Comparison of ENCODE assay signal across 1 cellular context in the genomic region with DNA sequence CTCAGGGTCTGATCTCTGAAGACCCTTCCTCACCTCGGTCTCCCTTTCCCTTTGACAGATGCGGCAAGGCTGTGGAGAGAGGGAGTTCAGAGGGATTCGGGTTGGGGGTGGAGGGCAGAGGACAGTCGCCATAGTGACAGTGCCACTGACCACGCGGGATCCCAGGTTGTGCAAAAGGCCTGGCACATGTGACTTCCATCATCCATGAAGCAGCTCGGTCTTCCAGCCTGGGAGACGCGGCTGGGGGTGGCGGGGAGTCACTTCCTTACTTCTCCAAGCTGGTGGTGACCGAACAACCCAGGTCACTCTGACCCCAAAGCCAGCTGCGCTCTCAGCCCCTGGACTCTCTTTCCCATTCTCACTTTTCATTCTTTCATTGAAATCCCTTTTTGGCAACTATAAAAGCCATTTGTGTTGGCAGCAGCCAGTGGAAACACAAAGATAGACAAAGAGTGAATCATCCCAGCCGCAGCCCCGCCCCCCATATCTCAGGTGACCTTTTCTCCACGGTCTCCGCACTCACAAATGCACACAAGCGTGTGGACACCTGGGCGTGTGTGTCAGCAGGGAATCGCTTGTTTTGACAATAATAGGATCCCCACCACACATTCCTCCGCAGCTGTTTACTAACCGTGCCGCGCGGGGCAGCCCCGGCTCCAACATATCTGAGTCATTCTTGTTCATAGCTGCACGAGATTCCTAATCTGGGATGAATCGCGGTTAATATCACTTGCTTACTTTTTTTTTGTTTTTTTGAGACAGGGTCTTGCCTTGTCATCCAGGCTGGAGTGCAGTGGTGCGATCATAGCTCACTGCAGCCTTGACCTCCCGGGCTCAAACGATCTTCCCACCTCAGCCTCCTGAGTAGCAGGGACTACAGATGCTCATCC.
TF ChIP-seq lines count a peak whose summit lies in the region.

No MANE protein-coding gene starts in this region.

TF ChIP-seq in HEK293, 187 proteins besides CTCF, POLR2A, EP300 and RAD21 (continued from another document):
- TF ChIP-seq PRDM2 (tag by site-specific recombination; IDR thresholded peaks at IDR 0.05; ENCODE audit: borderline replicate concordance): no peak
- TF ChIP-seq ZNF560 (tag by site-specific recombination; IDR thresholded peaks at IDR 0.05; ENCODE audit: borderline replicate concordance): no peak
- TF ChIP-seq, protein P1, sequence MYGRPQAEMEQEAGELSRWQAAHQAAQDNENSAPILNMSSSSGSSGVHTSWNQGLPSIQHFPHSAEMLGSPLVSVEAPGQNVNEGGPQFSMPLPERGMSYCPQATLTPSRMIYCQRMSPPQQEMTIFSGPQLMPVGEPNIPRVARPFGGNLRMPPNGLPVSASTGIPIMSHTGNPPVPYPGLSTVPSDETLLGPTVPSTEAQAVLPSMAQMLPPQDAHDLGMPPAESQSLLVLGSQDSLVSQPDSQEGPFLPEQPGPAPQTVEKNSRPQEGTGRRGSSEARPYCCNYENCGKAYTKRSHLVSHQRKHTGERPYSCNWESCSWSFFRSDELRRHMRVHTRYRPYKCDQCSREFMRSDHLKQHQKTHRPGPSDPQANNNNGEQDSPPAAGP (tag by site-specific recombination; IDR thresholded peaks at IDR 0.05): peak; percentile 90
- TF ChIP-seq ZFP69B (tag by site-specific recombination; IDR thresholded peaks at IDR 0.05): no peak
- no peak for TF ChIP-seq SETDB1 (IDR thresholded peaks at IDR 0.05; ENCODE audit: insufficient read length, low read length)
- TF ChIP-seq FEZF1 (tag by site-specific recombination; IDR thresholded peaks at IDR 0.05): no peak
- peak; percentile 66 for TF ChIP-seq GLIS1 (tag by site-specific recombination; IDR thresholded peaks at IDR 0.05)
- TF ChIP-seq SP3 (tag by site-specific recombination; IDR thresholded peaks at IDR 0.05): peak; percentile 39; the same call in 1 of the 2 replicates
- peak; percentile 89 for TF ChIP-seq KLF8 (tag by site-specific recombination; IDR thresholded peaks at IDR 0.05)
- peak; percentile 58; the same call in 1 of the 2 replicates for TF ChIP-seq ZNF843 (tag by site-specific recombination; IDR thresholded peaks at IDR 0.05)
- TF ChIP-seq HOXA7 (CRISPR knock-in tag; IDR thresholded peaks at IDR 0.05; ENCODE audit: borderline replicate concordance): no peak
- no peak for TF ChIP-seq ELK4 (IDR thresholded peaks at IDR 0.05; ENCODE audit: borderline replicate concordance, low read depth, low read length)
- no peak for TF ChIP-seq ZNF76 (tag by site-specific recombination; IDR thresholded peaks at IDR 0.05; ENCODE audit: borderline replicate concordance, low read depth)
- TF ChIP-seq ZNF184 (tag by site-specific recombination; IDR thresholded peaks at IDR 0.05): peak; percentile 74; the same call in 1 of the 2 replicates
- TF ChIP-seq ZNF335 (tag by site-specific recombination; conservative IDR thresholded peaks at IDR 0.05): no peak; the same call in 1 of the 2 replicates
- peak; percentile 90 for TF ChIP-seq ZNF600 (tag by site-specific recombination; IDR thresholded peaks at IDR 0.05)
- no peak for TF ChIP-seq ZNF510 (tag by site-specific recombination; IDR thresholded peaks at IDR 0.05; ENCODE audit: insufficient replicate concordance)
- TF ChIP-seq ZNF2 (tag by site-specific recombination; IDR thresholded peaks at IDR 0.05): no peak
- TF ChIP-seq SCRT2 (tag by site-specific recombination; IDR thresholded peaks at IDR 0.05): no peak
- TF ChIP-seq, protein P2, sequence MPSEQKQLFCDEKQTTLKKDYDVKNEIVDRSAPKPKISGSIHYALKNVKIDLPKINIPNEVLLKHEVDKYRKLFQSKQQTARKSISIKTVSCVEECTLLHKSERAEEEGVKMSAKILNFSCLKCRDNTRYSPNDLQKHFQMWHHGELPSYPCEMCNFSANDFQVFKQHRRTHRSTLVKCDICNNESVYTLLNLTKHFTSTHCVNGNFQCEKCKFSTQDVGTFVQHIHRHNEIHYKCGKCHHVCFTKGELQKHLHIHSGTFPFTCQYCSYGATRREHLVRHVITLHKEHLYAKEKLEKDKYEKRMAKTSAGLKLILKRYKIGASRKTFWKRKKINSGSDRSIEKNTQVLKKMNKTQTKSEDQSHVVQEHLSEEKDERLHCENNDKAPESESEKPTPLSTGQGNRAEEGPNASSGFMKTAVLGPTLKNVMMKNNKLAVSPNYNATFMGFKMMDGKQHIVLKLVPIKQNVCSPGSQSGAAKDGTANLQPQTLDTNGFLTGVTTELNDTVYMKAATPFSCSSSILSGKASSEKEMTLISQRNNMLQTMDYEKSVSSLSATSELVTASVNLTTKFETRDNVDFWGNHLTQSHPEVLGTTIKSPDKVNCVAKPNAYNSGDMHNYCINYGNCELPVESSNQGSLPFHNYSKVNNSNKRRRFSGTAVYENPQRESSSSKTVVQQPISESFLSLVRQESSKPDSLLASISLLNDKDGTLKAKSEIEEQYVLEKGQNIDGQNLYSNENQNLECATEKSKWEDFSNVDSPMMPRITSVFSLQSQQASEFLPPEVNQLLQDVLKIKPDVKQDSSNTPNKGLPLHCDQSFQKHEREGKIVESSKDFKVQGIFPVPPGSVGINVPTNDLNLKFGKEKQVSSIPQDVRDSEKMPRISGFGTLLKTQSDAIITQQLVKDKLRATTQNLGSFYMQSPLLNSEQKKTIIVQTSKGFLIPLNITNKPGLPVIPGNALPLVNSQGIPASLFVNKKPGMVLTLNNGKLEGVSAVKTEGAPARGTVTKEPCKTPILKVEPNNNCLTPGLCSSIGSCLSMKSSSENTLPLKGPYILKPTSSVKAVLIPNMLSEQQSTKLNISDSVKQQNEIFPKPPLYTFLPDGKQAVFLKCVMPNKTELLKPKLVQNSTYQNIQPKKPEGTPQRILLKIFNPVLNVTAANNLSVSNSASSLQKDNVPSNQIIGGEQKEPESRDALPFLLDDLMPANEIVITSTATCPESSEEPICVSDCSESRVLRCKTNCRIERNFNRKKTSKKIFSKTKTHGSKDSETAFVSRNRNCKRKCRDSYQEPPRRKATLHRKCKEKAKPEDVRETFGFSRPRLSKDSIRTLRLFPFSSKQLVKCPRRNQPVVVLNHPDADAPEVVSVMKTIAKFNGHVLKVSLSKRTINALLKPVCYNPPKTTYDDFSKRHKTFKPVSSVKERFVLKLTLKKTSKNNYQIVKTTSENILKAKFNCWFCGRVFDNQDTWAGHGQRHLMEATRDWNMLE (tag by site-specific recombination; conservative IDR thresholded peaks at IDR 0.05; ENCODE audit: low read depth): no peak
